1 cellular context compared by ENCODE assay signal in genomic region chr11:86079421-86079820, GRCh38.
TF ChIP-seq lines count a peak whose summit lies in the region.

No MANE protein-coding gene starts in this region.

TF ChIP-seq in K562, 482 proteins besides CTCF, POLR2A, EP300 and RAD21:
- peak; percentile 52; the same call in 1 of the 2 replicates for TF ChIP-seq BHLHE40 (IDR thresholded peaks at IDR 0.05; ENCODE audit: low read length)
- TF ChIP-seq CHD1 (IDR thresholded peaks at IDR 0.05; ENCODE audit: low read length), result no peak
- no peak for TF ChIP-seq DNMT1 (IDR thresholded peaks at IDR 0.05)
- no peak for TF ChIP-seq SAFB (IDR thresholded peaks at IDR 0.05; ENCODE audit: borderline replicate concordance, low read depth, low read length)
- TF ChIP-seq MXI1 (IDR thresholded peaks at IDR 0.05; ENCODE audit: low read depth, low read length), result no peak
- TF ChIP-seq JUNB (CRISPR knock-in tag; conservative IDR thresholded peaks at IDR 0.05), result no peak
- no peak for TF ChIP-seq ZNF644 (tag; IDR thresholded peaks at IDR 0.05; ENCODE audit: low read depth)
